ENCODE assay signal across 1 cellular context in genomic region chr5:14914603-14915277, GRCh38.
TF ChIP-seq lines count a peak whose summit lies in the region.

No MANE protein-coding gene starts in this region.

TF ChIP-seq in SK-N-SH, 30 proteins besides CTCF, POLR2A, EP300 and RAD21 (continued from another document):
- 0 out of 2 replicates have a peak, but pooled peaks have one; percentile 13 for TF ChIP-seq ZBTB33 (IDR thresholded peaks at IDR 0.05; ENCODE audit: borderline replicate concordance, low read depth)
- TF ChIP-seq GATA2 (CRISPR knock-in tag; IDR thresholded peaks at IDR 0.05): no peak
